Comparison of ENCODE assay signal across 1 cellular context in the genomic region with DNA sequence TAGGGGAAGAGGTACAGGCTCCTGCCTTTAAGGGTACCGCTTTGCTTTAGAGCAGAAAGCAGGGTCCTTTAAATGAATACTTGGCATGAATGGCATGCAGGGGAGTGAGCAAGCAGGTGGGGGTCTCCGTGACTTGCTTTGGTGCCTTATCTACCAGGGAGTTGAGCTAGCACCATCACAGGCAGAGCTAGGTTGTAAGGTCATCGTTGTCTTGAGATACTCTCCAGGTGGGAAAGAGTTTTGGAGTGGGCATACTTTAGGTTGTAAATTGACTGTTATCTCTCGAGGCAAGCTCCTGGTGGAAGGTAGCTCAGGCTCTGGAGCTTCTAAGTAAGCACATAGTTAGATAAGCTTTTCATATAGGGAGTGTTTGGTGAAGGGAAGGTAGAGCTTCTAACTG.
TF ChIP-seq lines count a peak whose summit lies in the region.

No MANE protein-coding gene starts in this region.

TF ChIP-seq in WTC11, 78 proteins besides CTCF, POLR2A, EP300 and RAD21 (continued from another document):
- TF ChIP-seq OVOL2 (CRISPR knock-in tag; IDR thresholded peaks at IDR 0.05; ENCODE audit: borderline replicate concordance) (no peak), NR1H2 (CRISPR knock-in tag; IDR thresholded peaks at IDR 0.05) (no peak), ZNF423 (CRISPR knock-in tag; IDR thresholded peaks at IDR 0.05) (no peak), SMAD4 (CRISPR knock-in tag; IDR thresholded peaks at IDR 0.05) (no peak), ESRRA (CRISPR knock-in tag; IDR thresholded peaks at IDR 0.05; ENCODE audit: borderline replicate concordance) (no peak), ZNF396 (CRISPR knock-in tag; IDR thresholded peaks at IDR 0.05; ENCODE audit: borderline replicate concordance) (no peak), NFE2L1 (CRISPR knock-in tag; IDR thresholded peaks at IDR 0.05) (no peak)
